Comparison of ENCODE assay signal across 14 cellular contexts in the genomic region with DNA sequence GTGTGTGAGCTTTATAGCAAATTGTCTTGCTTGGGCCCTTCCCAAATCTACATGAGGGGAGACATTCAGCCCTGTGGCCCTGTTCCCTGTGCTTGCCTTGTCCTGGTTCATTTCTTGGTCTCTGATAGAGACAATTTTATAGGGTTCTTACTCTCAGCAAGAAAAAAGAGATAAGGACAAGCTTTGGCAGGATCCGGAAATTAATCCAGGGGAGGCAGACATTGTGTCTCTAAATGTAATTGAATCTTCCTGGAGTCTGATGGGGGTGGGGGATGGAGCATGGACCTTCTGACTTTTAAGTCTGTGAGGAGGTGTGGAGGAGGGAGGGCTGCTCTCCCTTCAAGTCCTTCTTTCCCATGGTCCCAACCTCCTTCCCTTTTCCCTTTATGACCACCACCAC.
DNase-seq lines count a peak whose midpoint lies in the region; TF ChIP-seq lines count a peak whose summit lies in the region.
"Had no signal": no experiment of that assay in that cellular context is flagged by ENCODE, and none has a peak within 500 bp of the region (broad histone marks: within the 10 kb centered on the region; RNA-seq: fewer than 3 reads in every experiment).

No MANE protein-coding gene starts in this region.

- peaks cover 7% of the 10 kb centered on the region for H3K27me3 Mint-ChIP-seq in nephron progenitor cell (ENCODE audit: low read depth, poor library complexity)
- H3K27me3 Mint-ChIP-seq: CD8-positive, alpha-beta memory T cell; IgD-negative memory B cell had no signal

- peaks cover 26% of the 10 kb centered on the region for H3K4me1 Mint-ChIP-seq in nephron progenitor cell
- H3K4me1 Mint-ChIP-seq: CD4-positive, CD25-positive, alpha-beta regulatory T cell; CD8-positive, alpha-beta memory T cell; H9; IgD-negative memory B cell had no signal

- peak; percentile 8 for DNase-seq in NCI-H2196 (lab: John Stamatoyannopoulos, UW; ENCODE audit: unreplicated experiment)
- DNase-seq in NCI-H2196 treated with DMSO at 0.1 percent for 48 hours (lab: John Stamatoyannopoulos, UW; ENCODE audit: unreplicated experiment) = no peak
- DNase-seq in SK-N-DZ (ENCODE audit: low spot score) = peak; percentile 72
- DNase-seq in left kidney (ENCODE audit: low read depth, low spot score) = peak; percentile 91
- no peak for DNase-seq in nephron progenitor cell
- DNase-seq in MV-4-11 (lab: John Stamatoyannopoulos, UW) = no peak
- DNase-seq in GM10248 (ENCODE audit: extremely low spot score) = no peak
- DNase-seq in hypothalamus (lab: John Stamatoyannopoulos, UW) = no peak
- DNase-seq: CD4-positive, CD25-positive, alpha-beta regulatory T cell; CD8-positive, alpha-beta memory T cell; COR-L47; GOT3; H9 had no signal

- peaks cover 9% of the 10 kb centered on the region for H3K9me3 Mint-ChIP-seq in nephron progenitor cell
- H3K9me3 Mint-ChIP-seq: IgD-negative memory B cell had no signal

- TF ChIP-seq CTCF in nephron progenitor cell (IDR thresholded peaks at IDR 0.05) (no peak), GM10248 (IDR thresholded peaks at IDR 0.05; ENCODE audit: control extremely low read depth, extremely low read depth, low read depth, missing control alignments) (no peak)

- no peak overlapping the region for H3K4me3 Mint-ChIP-seq in nephron progenitor cell
- H3K4me3 Mint-ChIP-seq: CD4-positive, CD25-positive, alpha-beta regulatory T cell; CD8-positive, alpha-beta memory T cell; H9; IgD-negative memory B cell had no signal

- peaks cover 5% of the 10 kb centered on the region for H3K36me3 Mint-ChIP-seq in nephron progenitor cell (ENCODE audit: low read depth)
- H3K36me3 Mint-ChIP-seq: CD4-positive, CD25-positive, alpha-beta regulatory T cell; CD8-positive, alpha-beta memory T cell; IgD-negative memory B cell had no signal

- CTCF ChIA-PET in GM10248 (lab: Yijun Ruan, JAX) = no interaction called here

- peak overlapping the region; percentile 91 for H3K27ac Mint-ChIP-seq in nephron progenitor cell
- H3K27ac Mint-ChIP-seq: CD4-positive, CD25-positive, alpha-beta regulatory T cell; CD8-positive, alpha-beta memory T cell; H9; IgD-negative memory B cell had no signal

- POLR2A ChIA-PET in GM10248 (lab: Yijun Ruan, JAX) = no interaction called here

Comparison
In these comparisons a context has a peak if more than half of its experiments do, and no peak if none do; other contexts are left out.
1. DNase-seq: peak in NCI-H2196 (single experiment), SK-N-DZ (single experiment) and left kidney (single experiment); none in NCI-H2196 treated with DMSO at 0.1 percent for 48 hours (single experiment), nephron progenitor cell (single experiment), MV-4-11 (single experiment), GM10248 (single experiment) and hypothalamus (0 of 51).